27 cellular contexts compared by ENCODE assay signal in genomic region chr1:184512724-184513123, GRCh38.
DNase-seq lines count a peak whose midpoint lies in the region; ATAC-seq, FAIRE-seq and TF ChIP-seq lines count a peak whose summit lies in the region.
"Had no signal": no experiment of that assay in that cellular context is flagged by ENCODE, and none has a peak within 500 bp of the region (broad histone marks: within the 10 kb centered on the region; RNA-seq: fewer than 3 reads in every experiment).

No MANE protein-coding gene starts in this region.

- no peaks in the 10 kb centered on the region for H3K9me3 Mint-ChIP-seq in CD8-positive, alpha-beta memory T cell
- H3K9me3 Mint-ChIP-seq: CD4-positive, alpha-beta T cell; CD8-positive, alpha-beta T cell had no signal

- no peak overlapping the region for H3K27ac Mint-ChIP-seq in CD8-positive, alpha-beta memory T cell
- H3K27ac Mint-ChIP-seq: B cell; CD4-positive, alpha-beta T cell; CD8-positive, alpha-beta T cell had no signal

- H3K4me3 ChIP-seq in adrenal gland (no peak overlapping the region), keratinocyte (ENCODE audit: control insufficient read depth in 2 of 3, extremely low read depth in 1 of 3, insufficient read depth in 2 of 3, low read depth in 1 of 3, low read length in 3 of 3) (no peak overlapping the region), gastrocnemius medialis (no peak overlapping the region), urinary bladder (ENCODE audit: low read depth, low read length) (no peak overlapping the region)
- no peak overlapping the region for H3K4me3 ChIP-seq in CD8-positive, alpha-beta memory T cell (ENCODE audit: low read length)
- H3K4me3 ChIP-seq: BLaER1 treated with 17β-estradiol and CSF1 and Interleukin-3, amounts not matched to agents 10 nM and 100 nM; GM12878 had no signal

- CTCF ChIA-PET in CD8-positive, alpha-beta memory T cell (lab: Charles Lee), result no interaction called here

- in situ Hi-C loops in gastrocnemius medialis (cut with MboI; ENCODE audit: low sequenced_read_pairs in 4 of 4), result no loop called here
- in situ Hi-C loops in ACHN (cut with HindIII; ENCODE audit: low pct_ligation_motif_present, low pct_unique_long_range_greater_than_20kb, low sequenced_read_pairs), result no loop called here

- H3K27ac ChIP-seq in adrenal gland (peak overlapping the region in 3 of 5 donors; percentile 15 to 69 (median 22)), keratinocyte (ENCODE audit: control insufficient read depth, insufficient read depth, low read length) (no peak overlapping the region), gastrocnemius medialis (peak overlapping the region; percentile 75 to 96 (median 90)), urinary bladder (ENCODE audit: low read depth) (peak overlapping the region; percentile 38)
- H3K27ac ChIP-seq in CD8-positive, alpha-beta memory T cell (ENCODE audit: low read depth, low read length), result no peak overlapping the region
- H3K27ac ChIP-seq: BLaER1 treated with 17β-estradiol and CSF1 and Interleukin-3, amounts not matched to agents 10 nM and 100 nM; C4-2B had no signal

- peaks cover 36 to 43% of the 10 kb centered on the region in 2 donors for H3K4me1 ChIP-seq in adrenal gland (replicated peaks in 1 of 2)
- H3K4me1 ChIP-seq in keratinocyte (ENCODE audit: control insufficient read depth, extremely low read depth, insufficient read depth, low read length), result peaks cover 14% of the 10 kb centered on the region
- peaks cover 58 to 72% of the 10 kb centered on the region in 2 donors for H3K4me1 ChIP-seq in gastrocnemius medialis
- peaks cover 2% of the 10 kb centered on the region for H3K4me1 ChIP-seq in urinary bladder (ENCODE audit: insufficient read depth)
- no peaks in the 10 kb centered on the region for H3K4me1 ChIP-seq in CD8-positive, alpha-beta memory T cell (ENCODE audit: insufficient read depth, low read length)

- H3K36me3 Mint-ChIP-seq in CD8-positive, alpha-beta memory T cell, result peaks cover 0 to 7% (median under 1%) of the 10 kb centered on the region in 3 donors
- H3K36me3 Mint-ChIP-seq: CD8-positive, alpha-beta T cell had no signal

- TF ChIP-seq POLR2A in adrenal gland (IDR thresholded peaks at IDR 0.05), result no peak
- TF ChIP-seq POLR2A in gastrocnemius medialis (IDR thresholded peaks at IDR 0.05), result no peak

- no peaks in the 10 kb centered on the region for H3K79me2 ChIP-seq in keratinocyte (ENCODE audit: control insufficient read depth, insufficient read depth, low read length)

- H3K36me3 ChIP-seq in adrenal gland (replicated peaks in 1 of 2) (no peaks in the 10 kb centered on the region), keratinocyte (ENCODE audit: control insufficient read depth in 2 of 2, extremely low read depth in 1 of 2, insufficient read depth in 2 of 2, low read length in 2 of 2) (no peaks in the 10 kb centered on the region), gastrocnemius medialis (peaks cover 0 to 11% of the 10 kb centered on the region in 2 donors), urinary bladder (ENCODE audit: insufficient read depth) (no peaks in the 10 kb centered on the region)
- no peaks in the 10 kb centered on the region for H3K36me3 ChIP-seq in CD8-positive, alpha-beta memory T cell (ENCODE audit: insufficient read depth, low read length)

- DNase-seq in adrenal gland (no peak), keratinocyte (ENCODE audit: low read depth, low spot score) (no peak), gastrocnemius medialis (no peak), ACHN (no peak), left colon (no peak)
- no peak for DNase-seq in CD8-positive, alpha-beta memory T cell
- DNase-seq: 8988T; AML-193; CD4-positive, alpha-beta T cell; CD8-positive, alpha-beta T cell; COR-L47; DMS 273 treated with DMSO at 0.1 percent for 48 hours; DMS153; DMS53; DMS79; DND-41; EL; GDM1 had no signal

- H3K27me3 Mint-ChIP-seq in CD8-positive, alpha-beta memory T cell, result peaks cover 0 to 2% of the 10 kb centered on the region in 2 donors

- no peak overlapping the region for H3K4me3 Mint-ChIP-seq in CD8-positive, alpha-beta memory T cell
- H3K4me3 Mint-ChIP-seq: B cell; CD4-positive, alpha-beta T cell; CD8-positive, alpha-beta T cell had no signal

- 85 to 99% (median 96%) methylated on average over 7 to 8 of the region's 8 CpGs for WGBS in adrenal gland, 4 donors
- 77% methylated on average over 8 of the region's 8 CpGs for WGBS in urinary bladder

- no peaks in the 10 kb centered on the region for H3K9me1 ChIP-seq in keratinocyte (ENCODE audit: control insufficient read depth, extremely low read depth, insufficient read depth, low read length)

- no peaks in the 10 kb centered on the region for H3K27me3 ChIP-seq in adrenal gland
- H3K27me3 ChIP-seq in keratinocyte (ENCODE audit: control insufficient read depth, extremely low read depth, insufficient read depth, low read length), result no peaks in the 10 kb centered on the region
- no peaks in the 10 kb centered on the region for H3K27me3 ChIP-seq in gastrocnemius medialis
- no peaks in the 10 kb centered on the region for H3K27me3 ChIP-seq in CD8-positive, alpha-beta memory T cell (ENCODE audit: insufficient read depth, low read length, poor library complexity, severe bottlenecking)
- H3K27me3 ChIP-seq: BLaER1 treated with 17β-estradiol and CSF1 and Interleukin-3, amounts not matched to agents 10 nM and 100 nM had no signal

- POLR2A ChIA-PET in CD8-positive, alpha-beta memory T cell (lab: Charles Lee), result no interaction called here

- FAIRE-seq in keratinocyte (lab: Jason Lieb, UNC), result peak; percentile 44
- FAIRE-seq: A204.1, GM12878, GM12892, GM18507 had no signal

- H2AFZ ChIP-seq in keratinocyte (ENCODE audit: control insufficient read depth, low read length), result no peak overlapping the region

- H3K9me3 ChIP-seq in adrenal gland (replicated peaks in 1 of 3) (no peaks in the 10 kb centered on the region), keratinocyte (ENCODE audit: control insufficient read depth, low read depth, low read length) (no peaks in the 10 kb centered on the region), gastrocnemius medialis (no peaks in the 10 kb centered on the region)
- no peaks in the 10 kb centered on the region for H3K9me3 ChIP-seq in CD8-positive, alpha-beta memory T cell (ENCODE audit: low read length)

- no peak overlapping the region for H3K4me2 ChIP-seq in keratinocyte (ENCODE audit: control insufficient read depth, extremely low read depth, insufficient read depth, low read depth, low read length)
- H3K4me2 ChIP-seq: BLaER1 treated with 17β-estradiol and CSF1 and Interleukin-3, amounts not matched to agents 10 nM and 100 nM had no signal

- dilution Hi-C loops in keratinocyte (cut with MboI; ENCODE audit: extremely low pct_ligation_motif_present, low sequenced_read_pairs), result no loop called here

- no peaks in the 10 kb centered on the region for H3K4me1 Mint-ChIP-seq in CD8-positive, alpha-beta memory T cell
- H3K4me1 Mint-ChIP-seq: B cell had no signal

- H3K9ac ChIP-seq in keratinocyte (ENCODE audit: control insufficient read depth, extremely low read depth, insufficient read depth, low read length), result no peak overlapping the region
- H3K9ac ChIP-seq: BLaER1 treated with 17β-estradiol and CSF1 and Interleukin-3, amounts not matched to agents 10 nM and 100 nM had no signal

- H4K20me1 ChIP-seq in keratinocyte (ENCODE audit: control insufficient read depth, extremely low read depth, insufficient read depth, low read length), result no peaks in the 10 kb centered on the region
- H4K20me1 ChIP-seq: BLaER1 treated with 17β-estradiol and CSF1 and Interleukin-3, amounts not matched to agents 10 nM and 100 nM had no signal

- TF ChIP-seq CTCF in adrenal gland (IDR thresholded peaks at IDR 0.05) (no peak), keratinocyte (optimal IDR thresholded peaks at IDR 0.05 in 1 of 3, IDR thresholded peaks at IDR 0.05 in 1 of 3, conservative IDR thresholded peaks at IDR 0.05 in 1 of 3; ENCODE audit: extremely low read depth in 1 of 3, insufficient read depth in 2 of 3, low read length in 3 of 3) (no peak), gastrocnemius medialis (IDR thresholded peaks at IDR 0.05 in 4 of 5, conservative IDR thresholded peaks at IDR 0.05 in 1 of 5) (no peak)

- intact Hi-C loops in adrenal gland (cut with DNase I) (no loop called here), gastrocnemius medialis (cut with DNase I; ENCODE audit: low total_unique reads) (no loop called here), left colon (cut with DNase I, micrococcal nuclease) (no loop called here)

- ATAC-seq in gastrocnemius medialis (no peak), left colon (no peak), HG03139 (IDR thresholded peaks at IDR 0.05; ENCODE audit: unreplicated experiment) (no peak)
- ATAC-seq: CD8-positive, alpha-beta T cell; GM12878 had no signal

Comparison
In these comparisons a context has a peak if more than half of its experiments do, and no peak if none do; other contexts are left out.
1. H3K27ac ChIP-seq: peak in adrenal gland (3 of 5), gastrocnemius medialis (4 of 4) and urinary bladder (single experiment); none in keratinocyte (single experiment) and CD8-positive, alpha-beta memory T cell (single experiment).